Comparison of ENCODE assay signal across 9 cellular contexts in genomic region chr19:4352701-4353121, GRCh38. TPM values are rescaled to one million over a fixed set of nuclear protein-coding genes. Genes with fewer than 3 reads are reported as not detected.
DNase-seq lines count a peak whose midpoint lies in the region; ATAC-seq and TF ChIP-seq lines count a peak whose summit lies in the region.
"Had no signal": no experiment of that assay in that cellular context is flagged by ENCODE, and none has a peak within 500 bp of the region (broad histone marks: within the 10 kb centered on the region; RNA-seq: fewer than 3 reads in every experiment).

No MANE protein-coding gene starts in this region.

- H3K27ac ChIP-seq in mammary epithelial cell (ENCODE audit: insufficient read depth, low read depth, low read length), result no peak overlapping the region

- DNase-seq in DMS114 treated with DMSO at 0.1 percent for 48 hours (lab: John Stamatoyannopoulos, UW; ENCODE audit: unreplicated experiment) (peak; percentile 20), M059J (ENCODE audit: low read depth) (peak; percentile 53), T-helper 9 cell (peak; percentile 49), mammary epithelial cell (no peak), left colon (peak in 1 of 2 donors; percentile 65), cerebellum (ENCODE audit: low spot score) (no peak)
- peak; percentile 75 for DNase-seq in stimulated activated CD8-positive, alpha-beta memory T cell treated with anti-CD3 and anti-CD28 coated beads, Interleukin-4, amount 100 ng/mL, for 48 hours

- no peaks in the 10 kb centered on the region for H3K79me2 ChIP-seq in mammary epithelial cell (ENCODE audit: insufficient read depth, low read length)

- H3K36me3 ChIP-seq in mammary epithelial cell (ENCODE audit: insufficient read depth, low read length), result no peaks in the 10 kb centered on the region

- no peaks in the 10 kb centered on the region for H3K9me3 ChIP-seq in mammary epithelial cell (replicated peaks; ENCODE audit: insufficient read depth, low read length)

- intact Hi-C loops in mammary epithelial cell (cut with micrococcal nuclease), result loop anchor here (1.0 to 2.0 kb wide), 2 partner anchors 16 to 85 kb away; no protein-coding TSS in a partner anchor
- intact Hi-C loops in left colon (cut with DNase I, micrococcal nuclease), result loop anchor here in 1 of 2 donors (5.0 kb wide), 1 partner anchor 85 kb away; no protein-coding TSS in a partner anchor

- H3K27me3 ChIP-seq in mammary epithelial cell (ENCODE audit: insufficient read depth, low read length), result no peaks in the 10 kb centered on the region

- ATAC-seq in left colon (peak; percentile 65), HG03097 (IDR thresholded peaks at IDR 0.05; ENCODE audit: low FRiP score, unreplicated experiment) (no peak)

- 5% methylated on average over 3 of the region's 9 CpGs for WGBS in mammary epithelial cell (ENCODE audit: low coverage, missing lambda C conversion rate)

- TF ChIP-seq CTCF in mammary epithelial cell (conservative IDR thresholded peaks at IDR 0.05 in 1 of 2, IDR thresholded peaks at IDR 0.05 in 1 of 2; ENCODE audit: extremely low read depth in 1 of 2, insufficient read depth in 1 of 2, low read depth in 1 of 2, low read length in 2 of 2), result peak; percentile 62 to 78

- H3K4me1 ChIP-seq in mammary epithelial cell (ENCODE audit: insufficient read depth, low read length), result no peaks in the 10 kb centered on the region

- CTCF ChIA-PET in mammary epithelial cell (lab: Charles Lee; ENCODE audit: low non-redundant PET), result interaction anchor here (0.6 to 1.2 kb wide), 10 partner anchors 9 to 473 kb away, joined by 3 to 12 read pairs (median 5); partner anchors contain the start of genes CHAF1A and MPND

- H3K4me2 ChIP-seq in mammary epithelial cell (ENCODE audit: insufficient read depth, low read depth, low read length), result no peak overlapping the region

- no peak overlapping the region for H3K9ac ChIP-seq in mammary epithelial cell (ENCODE audit: insufficient read depth, low read length)

- BruUV-seq in mammary epithelial cell (replicated peaks; lab: Mats Ljungman, UMichigan), result no TSS peak

- dilution Hi-C loops in mammary epithelial cell (cut with HindIII; ENCODE audit: low sequenced_read_pairs), result no loop called here

- H2AFZ ChIP-seq in mammary epithelial cell (ENCODE audit: low read depth, low read length), result no peak overlapping the region

- in situ Hi-C loops in mammary epithelial cell (cut with MboI; ENCODE audit: low sequenced_read_pairs in 2 of 2), result loop anchor here (10.0 to 25.0 kb wide), 2 partner anchors 88 to 90 kb away; no protein-coding TSS in a partner anchor

- no peak overlapping the region for H3K4me3 ChIP-seq in mammary epithelial cell (replicated peaks in 1 of 3; ENCODE audit: insufficient read depth in 1 of 3, low read depth in 2 of 3, low read length in 3 of 3)

- H4K20me1 ChIP-seq in mammary epithelial cell (ENCODE audit: insufficient read depth, low read length), result no peaks in the 10 kb centered on the region

RNA-seq across cellular contexts. Expression of gene MPND, which starts 9.3 kb away (rescaled TPM):
- total RNA-seq in M059J (2014; rRNA removed; shearing (Covaris generic)), result 6.3 and 9.9 TPM in 2 replicates
- total RNA-seq in mammary epithelial cell (10 to 100 TPM in 1 of 2 donors, 1 to 10 TPM in 1; 4.3 to 12.5 TPM), left colon (10 to 100 TPM; 77.3 to 84.6 TPM), cerebellum (11.3 TPM)
- 5.5 TPM for polyA plus RNA-seq in mammary epithelial cell
- polyA minus RNA-seq in mammary epithelial cell, result 2.0 TPM

RNA-seq across cellular contexts. Expression of gene STAP2, which starts 14.1 kb away (rescaled TPM):
- total RNA-seq in M059J (2014; rRNA removed; shearing (Covaris generic)), result 7.9 and 13.7 TPM in 2 replicates
- total RNA-seq in mammary epithelial cell, result 10 to 100 TPM; 26.7 to 52.8 TPM
- polyA plus RNA-seq in mammary epithelial cell, result 55.0 TPM
- polyA minus RNA-seq in mammary epithelial cell, result 40.1 TPM
- 100 to 1,000 TPM; 222 to 249 TPM for total RNA-seq in left colon
- 1.5 TPM for total RNA-seq in cerebellum
- polyA plus RNA-seq: IgD-negative memory B cell had no signal

RNA-seq across cellular contexts. Expression of gene SH3GL1, which starts 47.6 kb away (rescaled TPM):
- 60.5 and 99.7 TPM in 2 replicates for total RNA-seq in M059J (2014; rRNA removed; shearing (Covaris generic))
- total RNA-seq in mammary epithelial cell (100 to 1,000 TPM in 1 of 2 donors, 10 to 100 TPM in 1; 80.5 to 149 TPM), left colon (10 to 100 TPM; 42.3 to 44.4 TPM), cerebellum (21.3 TPM)
- 84.9 TPM for polyA plus RNA-seq in mammary epithelial cell
- polyA minus RNA-seq in mammary epithelial cell, result 55.7 TPM

RNA-seq across cellular contexts. Expression of gene FSD1, which starts 48.3 kb away (rescaled TPM):
- 11.7 and 14.7 TPM in 2 replicates for total RNA-seq in M059J (2014; rRNA removed; shearing (Covaris generic))
- 1 to 10 TPM in 1 of 2 donors, under 1 TPM in 1; 0.50 to 7.8 TPM for total RNA-seq in mammary epithelial cell
- polyA plus RNA-seq in mammary epithelial cell, result 3.0 TPM
- polyA minus RNA-seq in mammary epithelial cell, result not detected
- 1 to 10 TPM in 1 of 2 donors, under 1 TPM in 1; 0.95 to 1.1 TPM for total RNA-seq in left colon
- total RNA-seq in cerebellum, result 23.8 TPM

RNA-seq across cellular contexts. Expression of gene CHAF1A, which starts 49.7 kb away (rescaled TPM):
- total RNA-seq in M059J (2014; rRNA removed; shearing (Covaris generic)), result 22.8 and 38.1 TPM in 2 replicates
- 10 to 100 TPM in 1 of 2 donors, 1 to 10 TPM in 1; 4.0 to 30.0 TPM for total RNA-seq in mammary epithelial cell
- 24.4 TPM for polyA plus RNA-seq in mammary epithelial cell
- polyA minus RNA-seq in mammary epithelial cell, result 16.8 TPM
- total RNA-seq in left colon, result 10 to 100 TPM in 1 of 2 donors, 1 to 10 TPM in 1; 10.0 to 15.5 TPM
- total RNA-seq in cerebellum, result 13.4 TPM

Comparison
In these comparisons a context has a peak if more than half of its experiments do, and no peak if none do; other contexts are left out.
1. DNase-seq: peak in DMS114 treated with DMSO at 0.1 percent for 48 hours (single experiment), M059J (single experiment), T-helper 9 cell (single experiment) and stimulated activated CD8-positive, alpha-beta memory T cell treated with anti-CD3 and anti-CD28 coated beads, Interleukin-4, amount 100 ng/mL, for 48 hours (single experiment); none in mammary epithelial cell (single experiment) and cerebellum (single experiment).
2. RNA of gene STAP2, which starts 14.1 kb away (total RNA-seq): 222 to 249 TPM in left colon; 26.7 to 52.8 TPM in mammary epithelial cell, 7.9 to 13.7 TPM in M059J and 1.5 TPM in cerebellum (single experiment); every median in the first group is over 4 times any median in the second.